In genomic region chr2:174012347-174013309, GRCh38 we compare ENCODE assay signal across 8 cellular contexts. TPM values are rescaled to one million over a fixed set of nuclear protein-coding genes. Genes with fewer than 3 reads are reported as not detected.
A peak's percentile ranks its signal among the peaks of the same experiment; 100 is the strongest.
DNase-seq lines count a peak whose midpoint lies in the region; ATAC-seq and TF ChIP-seq lines count a peak whose summit lies in the region.

No MANE protein-coding gene starts in this region.

- H3K36me3 Mint-ChIP-seq in activated T-helper 2 cell treated with anti-CD3 and anti-CD28 coated beads, Interferon-gamma antibody, Interleukin-2, Interleukin-4, amounts not matched to agents 10 μg/mL and 5 μg/mL and 100 μg/mL, durations not matched to agents 14 hours and 24 hours and 36 hours (ENCODE audit: low read depth) = no peaks in the 10 kb centered on the region
- H3K36me3 Mint-ChIP-seq in nephron progenitor cell (ENCODE audit: low read depth) (no peaks in the 10 kb centered on the region), type B pancreatic cell (no peaks in the 10 kb centered on the region)

- no peaks in the 10 kb centered on the region for H3K36me3 ChIP-seq in SJCRH30

- no peak overlapping the region for H3K27ac ChIP-seq in SJCRH30

- in situ Hi-C loops in GM13977 (cut with MboI; ENCODE audit: low pct_unique_long_range_greater_than_20kb, low sequenced_read_pairs, unreplicated experiment) = no loop called here

- H3K27me3 Mint-ChIP-seq in activated T-helper 2 cell treated with anti-CD3 and anti-CD28 coated beads, Interferon-gamma antibody, Interleukin-2, Interleukin-4, amounts not matched to agents 10 μg/mL and 5 μg/mL and 100 μg/mL, durations not matched to agents 14 hours and 24 hours and 36 hours (ENCODE audit: low read depth) = peaks cover 8% of the 10 kb centered on the region
- H3K27me3 Mint-ChIP-seq in nephron progenitor cell (ENCODE audit: low read depth, poor library complexity) = no peaks in the 10 kb centered on the region
- H3K27me3 Mint-ChIP-seq in type B pancreatic cell = peaks cover 6% of the 10 kb centered on the region

- peak overlapping the region; percentile 17 for H3K4me3 Mint-ChIP-seq in activated T-helper 2 cell treated with anti-CD3 and anti-CD28 coated beads, Interferon-gamma antibody, Interleukin-2, Interleukin-4, amounts not matched to agents 10 μg/mL and 5 μg/mL and 100 μg/mL, durations not matched to agents 14 hours and 24 hours and 36 hours (ENCODE audit: low read depth)
- H3K4me3 Mint-ChIP-seq in nephron progenitor cell = peak overlapping the region; percentile 56
- H3K4me3 Mint-ChIP-seq in type B pancreatic cell = peak overlapping the region; percentile 75

- H3K4me1 Mint-ChIP-seq in activated T-helper 2 cell treated with anti-CD3 and anti-CD28 coated beads, Interferon-gamma antibody, Interleukin-2, Interleukin-4, amounts not matched to agents 10 μg/mL and 5 μg/mL and 100 μg/mL, durations not matched to agents 14 hours and 24 hours and 36 hours (ENCODE audit: low read depth) = peaks cover 15% of the 10 kb centered on the region
- H3K4me1 Mint-ChIP-seq in nephron progenitor cell (peaks cover 49% of the 10 kb centered on the region), type B pancreatic cell (ENCODE audit: unreplicated experiment) (peaks cover 30% of the 10 kb centered on the region)

- H3K27ac Mint-ChIP-seq in activated T-helper 2 cell treated with anti-CD3 and anti-CD28 coated beads, Interferon-gamma antibody, Interleukin-2, Interleukin-4, amounts not matched to agents 10 μg/mL and 5 μg/mL and 100 μg/mL, durations not matched to agents 14 hours and 24 hours and 36 hours = no peak overlapping the region
- no peak overlapping the region for H3K27ac Mint-ChIP-seq in nephron progenitor cell
- no peak overlapping the region for H3K27ac Mint-ChIP-seq in type B pancreatic cell

- DNase-seq in AG08396 (ENCODE audit: low spot score) = peak; percentile 80
- DNase-seq in activated T-helper 2 cell treated with anti-CD3 and anti-CD28 coated beads, Interferon-gamma antibody, Interleukin-2, Interleukin-4, amounts not matched to agents 10 μg/mL and 5 μg/mL and 100 μg/mL, durations not matched to agents 14 hours and 24 hours and 36 hours (ENCODE audit: low spot score) = no peak
- peak; percentile 71 for DNase-seq in fibroblast of peridontal ligament (ENCODE audit: extremely low read depth)
- DNase-seq in nephron progenitor cell = peak; percentile 52
- no peak for DNase-seq in type B pancreatic cell (ENCODE audit: extremely low spot score, unreplicated experiment)
- no peak for DNase-seq in SJCRH30
- no peak for DNase-seq in GM13977 (ENCODE audit: low spot score)

- no peaks in the 10 kb centered on the region for H3K27me3 ChIP-seq in SJCRH30

- no peak for TF ChIP-seq CTCF in nephron progenitor cell (IDR thresholded peaks at IDR 0.05)
- TF ChIP-seq CTCF in type B pancreatic cell (conservative IDR thresholded peaks at IDR 0.05) = no peak
- no peak for TF ChIP-seq CTCF in GM13977 (IDR thresholded peaks at IDR 0.05; ENCODE audit: extremely low read depth, insufficient read depth, missing control alignments)

- intact Hi-C loops in activated T-helper 2 cell treated with anti-CD3 and anti-CD28 coated beads, Interferon-gamma antibody, Interleukin-2, Interleukin-4, amounts not matched to agents 10 μg/mL and 5 μg/mL and 100 μg/mL, durations not matched to agents 14 hours and 24 hours and 36 hours (cut with micrococcal nuclease) = no loop called here

- peak; percentile 54 for ATAC-seq in HG03439 (IDR thresholded peaks at IDR 0.05; ENCODE audit: unreplicated experiment)

- H3K4me3 ChIP-seq in SJCRH30 = no peak overlapping the region

- 0 out of 2 replicates have a peak, but pooled peaks cover 4% of the 10 kb centered on the region for H3K9me3 ChIP-seq in SJCRH30 (replicated peaks)

- no peaks in the 10 kb centered on the region for H3K9me3 Mint-ChIP-seq in activated T-helper 2 cell treated with anti-CD3 and anti-CD28 coated beads, Interferon-gamma antibody, Interleukin-2, Interleukin-4, amounts not matched to agents 10 μg/mL and 5 μg/mL and 100 μg/mL, durations not matched to agents 14 hours and 24 hours and 36 hours
- H3K9me3 Mint-ChIP-seq in nephron progenitor cell = no peaks in the 10 kb centered on the region
- no peaks in the 10 kb centered on the region for H3K9me3 Mint-ChIP-seq in type B pancreatic cell

- H3K4me1 ChIP-seq in SJCRH30 = peaks cover 23% of the 10 kb centered on the region

RNA-seq across cellular contexts. Expression of gene SP3, which starts 47.5 kb away (rescaled TPM):
- total RNA-seq in activated T-helper 2 cell treated with anti-CD3 and anti-CD28 coated beads, Interferon-gamma antibody, Interleukin-2, Interleukin-4, amounts not matched to agents 10 μg/mL and 5 μg/mL and 100 μg/mL, durations not matched to agents 14 hours and 24 hours and 36 hours = 104 and 105 TPM in 2 replicates
- total RNA-seq in type B pancreatic cell (ENCODE audit: low replicate concordance) = 75.0 and 94.5 TPM in 2 replicates
- total RNA-seq in SJCRH30 (2014; rRNA removed; shearing (Covaris generic)) = 133 and 148 TPM in 2 replicates

Comparison
In these comparisons a context has a peak if more than half of its experiments do, and no peak if none do; other contexts are left out.
1. DNase-seq: peak in AG08396 (single experiment), fibroblast of peridontal ligament (single experiment) and nephron progenitor cell (single experiment); none in activated T-helper 2 cell treated with anti-CD3 and anti-CD28 coated beads, Interferon-gamma antibody, Interleukin-2, Interleukin-4, amounts not matched to agents 10 μg/mL and 5 μg/mL and 100 μg/mL, durations not matched to agents 14 hours and 24 hours and 36 hours (single experiment), type B pancreatic cell (single experiment), SJCRH30 (0 of 2) and GM13977 (single experiment).
2. H3K4me3 Mint-ChIP-seq: peak in every context shown above with its lines; median percentile 75 in type B pancreatic cell; 56 in nephron progenitor cell; 17 in activated T-helper 2 cell treated with anti-CD3 and anti-CD28 coated beads, Interferon-gamma antibody, Interleukin-2, Interleukin-4, amounts not matched to agents 10 μg/mL and 5 μg/mL and 100 μg/mL, durations not matched to agents 14 hours and 24 hours and 36 hours.